In genomic region chr1:52603680-52604501, GRCh38 we compare ENCODE assay signal across 9 cellular contexts. TPM values are rescaled to one million over a fixed set of nuclear protein-coding genes. Genes with fewer than 3 reads are reported as not detected.
A peak's percentile ranks its signal among the peaks of the same experiment; 100 is the strongest.
DNase-seq lines count a peak whose midpoint lies in the region; TF ChIP-seq lines count a peak whose summit lies in the region.
"Had no signal": no experiment of that assay in that cellular context is flagged by ENCODE, and none has a peak within 500 bp of the region (broad histone marks: within the 10 kb centered on the region; RNA-seq: fewer than 3 reads in every experiment).

No MANE protein-coding gene starts in this region.

- H3K27me3 ChIP-seq in SU-DHL-6 (ENCODE audit: low read length) (no peaks in the 10 kb centered on the region), spleen (replicated peaks in 1 of 7) (peaks cover 0 to 42% (median 0%) of the 10 kb centered on the region in 7 donors), colonic mucosa (no peaks in the 10 kb centered on the region)

- H3K36me3 ChIP-seq in SU-DHL-6 (ENCODE audit: low read length) (peaks cover 3% of the 10 kb centered on the region; the same call in 1 of the 2 replicates), spleen (peaks cover 0 to 30% (median 19%) of the 10 kb centered on the region in 6 donors), colonic mucosa (no peaks in the 10 kb centered on the region)

- peak overlapping the region; percentile 93 for H3K27ac Mint-ChIP-seq in T-helper 1 cell treated with Interleukin-12 subunit alpha and Interleukin-12 subunit beta and Interleukin-4 antibody, amounts not matched to agents 30 μg/mL and 1 μg/mL, for 36 hours

- intact Hi-C loops in spleen (cut with DNase I; ENCODE audit: low total_unique reads) (no loop called here), colonic mucosa (cut with DNase I) (no loop called here)

- H3K27ac ChIP-seq in SU-DHL-6 (ENCODE audit: low read depth, low read length) (peak overlapping the region; percentile 61), spleen (peak overlapping the region in 5 of 8 donors; percentile 9 to 86 (median 79)), colonic mucosa (no peak overlapping the region)

- peaks cover 38% of the 10 kb centered on the region for H3K36me3 Mint-ChIP-seq in T-helper 1 cell treated with Interleukin-12 subunit alpha and Interleukin-12 subunit beta and Interleukin-4 antibody, amounts not matched to agents 30 μg/mL and 1 μg/mL, for 36 hours (ENCODE audit: low read depth)

- no peak for TF ChIP-seq POLR2A in spleen (IDR thresholded peaks at IDR 0.05)

- DNase-seq in T-helper 1 cell (no peak), fibroblast of peridontal ligament (ENCODE audit: extremely low read depth) (peak; percentile 7), spleen (no peak), colonic mucosa (no peak), UCSD-AML1 (lab: John Stamatoyannopoulos, UW; ENCODE audit: unreplicated experiment) (no peak), HK-2 (ENCODE audit: unreplicated experiment) (no peak)
- DNase-seq: stimulated activated CD4-positive, alpha-beta T cell treated with anti-CD3 and anti-CD28 coated beads, Interleukin-4, amount 100 ng/mL, for 24 hours had no signal

- H4K20me1 ChIP-seq in SU-DHL-6 (ENCODE audit: low read depth, low read length), result no peaks in the 10 kb centered on the region

- no peaks in the 10 kb centered on the region for H3K9me2 ChIP-seq in SU-DHL-6 (replicated peaks; ENCODE audit: insufficient read depth, low read length)

- H3K4me1 Mint-ChIP-seq in T-helper 1 cell treated with Interleukin-12 subunit alpha and Interleukin-12 subunit beta and Interleukin-4 antibody, amounts not matched to agents 30 μg/mL and 1 μg/mL, for 36 hours (ENCODE audit: low read depth), result peaks cover 48% of the 10 kb centered on the region

- H3K9ac ChIP-seq in SU-DHL-6 (ENCODE audit: low read length), result peak overlapping the region; percentile 57
- H3K9ac ChIP-seq in colonic mucosa (ENCODE audit: low read depth in 2 of 2, low read length in 2 of 2), result no peak overlapping the region

- TF ChIP-seq CTCF in SU-DHL-6 (IDR thresholded peaks at IDR 0.05; ENCODE audit: insufficient read depth, low read length, poor library complexity, severe bottlenecking) (no peak), spleen (IDR thresholded peaks at IDR 0.05 in 8 of 11, conservative IDR thresholded peaks at IDR 0.05 in 3 of 11) (no peak), colonic mucosa (IDR thresholded peaks at IDR 0.05) (no peak)

- H3K9me3 Mint-ChIP-seq in T-helper 1 cell treated with Interleukin-12 subunit alpha and Interleukin-12 subunit beta and Interleukin-4 antibody, amounts not matched to agents 30 μg/mL and 1 μg/mL, for 36 hours, result no peaks in the 10 kb centered on the region

- no peak overlapping the region for H2AFZ ChIP-seq in SU-DHL-6 (ENCODE audit: low read depth, low read length, severe bottlenecking)

- H3K4me2 ChIP-seq in SU-DHL-6 (ENCODE audit: low read depth, low read length, poor library complexity, severe bottlenecking), result peak overlapping the region; percentile 53

- H3K9me3 ChIP-seq in SU-DHL-6 (ENCODE audit: insufficient read depth, low read length) (no peaks in the 10 kb centered on the region), spleen (no peaks in the 10 kb centered on the region), colonic mucosa (no peaks in the 10 kb centered on the region)

- H3K79me2 ChIP-seq in SU-DHL-6 (ENCODE audit: insufficient read depth, low read length), result peaks cover 4% of the 10 kb centered on the region; the same call in 1 of the 2 replicates

- peaks cover 13% of the 10 kb centered on the region; the same call in 1 of the 2 replicates for H3F3A ChIP-seq in SU-DHL-6 (ENCODE audit: insufficient read depth)

- 73 to 86% (median 80%) methylated on average over 7 of the region's 7 CpGs for WGBS in spleen, 5 donors

- H3K4me3 ChIP-seq in SU-DHL-6 (ENCODE audit: insufficient read depth, low read length, poor library complexity, severe bottlenecking) (peak overlapping the region; percentile 45), spleen (peak overlapping the region in 2 of 8 donors; percentile 47 to 78), colonic mucosa (no peak overlapping the region)

- peak overlapping the region; percentile 92 for H3K4me3 Mint-ChIP-seq in T-helper 1 cell treated with Interleukin-12 subunit alpha and Interleukin-12 subunit beta and Interleukin-4 antibody, amounts not matched to agents 30 μg/mL and 1 μg/mL, for 36 hours

- peaks cover 4 to 52% (median 29%) of the 10 kb centered on the region in 6 donors for H3K4me1 ChIP-seq in spleen
- no peaks in the 10 kb centered on the region for H3K4me1 ChIP-seq in colonic mucosa

- H3K27me3 Mint-ChIP-seq in T-helper 1 cell treated with Interleukin-12 subunit alpha and Interleukin-12 subunit beta and Interleukin-4 antibody, amounts not matched to agents 30 μg/mL and 1 μg/mL, for 36 hours (ENCODE audit: low read depth), result no peaks in the 10 kb centered on the region

RNA-seq across cellular contexts. Expression of gene GPX7, which starts 1.7 kb away (rescaled TPM):
- total RNA-seq in spleen (10 to 100 TPM in 4 of 7 donors, 1 to 10 TPM in 3; 6.4 to 24.7 (median 12.9) TPM), colonic mucosa (1 to 10 TPM; 1.8 to 6.0 TPM)
- polyA plus RNA-seq in spleen, result 10 to 100 TPM; 13.8 to 23.5 (median 17.9) TPM

RNA-seq across cellular contexts. Expression of gene SHISAL2A, which starts 29.1 kb away (rescaled TPM):
- total RNA-seq in spleen (10 to 100 TPM; 12.8 to 23.6 (median 17.9) TPM), colonic mucosa (under 1 TPM in 1 of 2 donors, not detected in 1; 0.22 TPM)
- polyA plus RNA-seq in spleen, result 10 to 100 TPM in 2 of 3 donors, 1 to 10 TPM in 1; 9.2 to 15.5 (median 14.4) TPM

RNA-seq across cellular contexts. Expression of gene TUT4, which starts 51.0 kb away (rescaled TPM):
- total RNA-seq in spleen (100 to 1,000 TPM in 1 of 7 donors, 10 to 100 TPM in 6; 74.1 to 120 (median 84.6) TPM), colonic mucosa (10 to 100 TPM; 20.0 to 27.4 TPM)
- 10 to 100 TPM; 31.7 to 45.6 (median 35.8) TPM for polyA plus RNA-seq in spleen

Comparison
In these comparisons a context has a peak if more than half of its experiments do, and no peak if none do; other contexts are left out.
1. RNA of gene SHISAL2A, which starts 29.1 kb away (total RNA-seq): 12.8 to 23.6 TPM in spleen; 0.22 TPM in colonic mucosa; every median in the first group is over 10 times any median in the second.